Comparison of ENCODE assay signal across 8 cellular contexts in the genomic region with DNA sequence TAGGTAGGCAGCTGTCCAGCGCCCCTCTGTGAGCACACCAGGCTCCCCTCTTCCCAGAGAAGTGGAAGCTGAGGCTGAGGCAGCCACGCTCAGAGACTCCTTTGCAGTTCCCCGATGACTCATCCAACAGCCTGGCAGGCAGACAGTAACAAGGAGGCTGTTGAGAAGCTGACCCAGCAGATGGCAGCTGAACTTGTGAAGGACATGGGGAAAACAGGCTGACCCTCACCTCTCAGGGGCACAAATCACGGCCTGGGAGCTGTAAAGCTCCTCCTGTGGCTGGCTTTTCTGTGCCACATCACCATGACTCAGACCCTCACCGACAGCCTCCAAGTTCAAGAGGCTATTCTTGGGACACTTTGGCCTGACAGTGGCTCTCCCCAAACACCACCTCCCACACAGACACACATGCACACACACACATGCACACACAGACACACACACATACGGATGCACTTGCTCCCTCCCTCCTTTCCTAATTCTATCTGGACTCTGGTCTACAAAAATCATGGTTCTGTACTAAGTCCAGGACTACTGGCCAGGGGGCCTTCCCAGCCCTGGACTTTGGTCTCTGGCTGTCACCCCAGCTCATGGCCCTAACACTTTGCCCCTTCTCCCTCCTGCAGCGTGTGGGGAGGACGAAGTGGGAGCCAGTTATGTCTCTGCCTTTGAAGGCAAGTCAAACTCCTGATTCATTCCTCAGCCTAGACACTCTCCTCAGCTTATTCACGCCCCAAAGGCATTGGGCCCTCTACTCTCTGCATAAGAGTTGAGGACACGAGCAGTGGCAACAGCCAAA. TPM values are rescaled to one million over a fixed set of nuclear protein-coding genes. Genes with fewer than 3 reads are reported as not detected.
DNase-seq lines count a peak whose midpoint lies in the region; ATAC-seq, FAIRE-seq and TF ChIP-seq lines count a peak whose summit lies in the region.

No MANE protein-coding gene starts in this region.

- peak overlapping the region; percentile 43 for H3K27ac Mint-ChIP-seq in type B pancreatic cell

- H3K4me1 Mint-ChIP-seq in type B pancreatic cell (ENCODE audit: unreplicated experiment), result peaks cover 34% of the 10 kb centered on the region

- no peak overlapping the region for H3K4me3 Mint-ChIP-seq in type B pancreatic cell

- TF ChIP-seq POLR2A in H54 (IDR thresholded peaks at IDR 0.05; ENCODE audit: low read depth, low read length), result no peak

- ATAC-seq in GM18511 (IDR thresholded peaks at IDR 0.05; ENCODE audit: unreplicated experiment) (no peak), GM18858 (IDR thresholded peaks at IDR 0.05; ENCODE audit: unreplicated experiment) (no peak)

- H3K27me3 Mint-ChIP-seq in type B pancreatic cell, result no peaks in the 10 kb centered on the region

- DNase-seq in AG09309 (ENCODE audit: low read depth), result peak; percentile 75
- peak; percentile 85 for DNase-seq in H54 (ENCODE audit: insufficient read length, low spot score)
- peak; percentile 76 for DNase-seq in T1000 (lab: John Stamatoyannopoulos, UW)
- peak; percentile 72 for DNase-seq in epithelial cell of proximal tubule (ENCODE audit: low read depth)
- peak; percentile 42 for DNase-seq in middle frontal gyrus (ENCODE audit: extremely low spot score, low spot score)
- no peak for DNase-seq in type B pancreatic cell (ENCODE audit: extremely low spot score, unreplicated experiment)

- peak; percentile 34 for TF ChIP-seq CTCF in AG09309 (IDR thresholded peaks at IDR 0.05; ENCODE audit: control insufficient read depth, insufficient read depth, low read depth, low read length, missing control alignments)
- TF ChIP-seq CTCF in epithelial cell of proximal tubule (conservative IDR thresholded peaks at IDR 0.05; ENCODE audit: low read depth, low read length), result peak; percentile 40
- no peak for TF ChIP-seq CTCF in type B pancreatic cell (conservative IDR thresholded peaks at IDR 0.05)

- peaks cover 7% of the 10 kb centered on the region for H3K36me3 Mint-ChIP-seq in type B pancreatic cell

- H3K9me3 Mint-ChIP-seq in type B pancreatic cell, result peaks cover 4% of the 10 kb centered on the region

- H3K4me3 ChIP-seq in AG09309 (ENCODE audit: control insufficient read depth, low read depth, low read length) (no peak overlapping the region), epithelial cell of proximal tubule (ENCODE audit: low read depth, low read length) (no peak overlapping the region)

- peak; percentile 95 for FAIRE-seq in H54 (lab: Jason Lieb, UNC)

RNA-seq across cellular contexts. Expression of gene MAP3K14, which starts 23.2 kb away (rescaled TPM):
- total RNA-seq in epithelial cell of proximal tubule, result 6.6 and 9.5 TPM in 2 replicates
- total RNA-seq in type B pancreatic cell (ENCODE audit: low replicate concordance), result 10.4 and 11.2 TPM in 2 replicates

RNA-seq across cellular contexts. Expression of gene SPATA32, which starts 31.7 kb away (rescaled TPM):
- not detected in 2 replicates for total RNA-seq in epithelial cell of proximal tubule
- not detected in 2 replicates for total RNA-seq in type B pancreatic cell (ENCODE audit: low replicate concordance)
